ENCODE assay signal across 1 cellular context in genomic region chr15:70533931-70534742, GRCh38.
TF ChIP-seq lines count a peak whose summit lies in the region.

No MANE protein-coding gene starts in this region.

TF ChIP-seq in HEK293, 187 proteins besides CTCF, POLR2A, EP300 and RAD21 (continued from another document):
- TF ChIP-seq BCL6B (tag by site-specific recombination; IDR thresholded peaks at IDR 0.05) (peak; percentile 81; the same call in 1 of the 2 replicates), KLF16 (tag by site-specific recombination; IDR thresholded peaks at IDR 0.05) (no peak), SP7 (tag by site-specific recombination; IDR thresholded peaks at IDR 0.05) (no peak), ZNF513 (tag by site-specific recombination; IDR thresholded peaks at IDR 0.05) (peak; percentile 70), EGR2 (tag by site-specific recombination; IDR thresholded peaks at IDR 0.05; ENCODE audit: low read depth) (peak; percentile 40; the same call in 1 of the 2 replicates), ZBTB7A (tag by site-specific recombination; IDR thresholded peaks at IDR 0.05; ENCODE audit: low read depth) (no peak), ZNF311 (tag by site-specific recombination; IDR thresholded peaks at IDR 0.05; ENCODE audit: borderline replicate concordance) (0 out of 2 replicates have a peak, but pooled peaks have one; percentile 41), ZNF521 (tag by site-specific recombination; IDR thresholded peaks at IDR 0.05) (peak; percentile 57; the same call in 1 of the 2 replicates), ZNF157 (tag by site-specific recombination; IDR thresholded peaks at IDR 0.05) (peak; percentile 43)
